ENCODE assay signal across 8 cellular contexts in the genomic region with DNA sequence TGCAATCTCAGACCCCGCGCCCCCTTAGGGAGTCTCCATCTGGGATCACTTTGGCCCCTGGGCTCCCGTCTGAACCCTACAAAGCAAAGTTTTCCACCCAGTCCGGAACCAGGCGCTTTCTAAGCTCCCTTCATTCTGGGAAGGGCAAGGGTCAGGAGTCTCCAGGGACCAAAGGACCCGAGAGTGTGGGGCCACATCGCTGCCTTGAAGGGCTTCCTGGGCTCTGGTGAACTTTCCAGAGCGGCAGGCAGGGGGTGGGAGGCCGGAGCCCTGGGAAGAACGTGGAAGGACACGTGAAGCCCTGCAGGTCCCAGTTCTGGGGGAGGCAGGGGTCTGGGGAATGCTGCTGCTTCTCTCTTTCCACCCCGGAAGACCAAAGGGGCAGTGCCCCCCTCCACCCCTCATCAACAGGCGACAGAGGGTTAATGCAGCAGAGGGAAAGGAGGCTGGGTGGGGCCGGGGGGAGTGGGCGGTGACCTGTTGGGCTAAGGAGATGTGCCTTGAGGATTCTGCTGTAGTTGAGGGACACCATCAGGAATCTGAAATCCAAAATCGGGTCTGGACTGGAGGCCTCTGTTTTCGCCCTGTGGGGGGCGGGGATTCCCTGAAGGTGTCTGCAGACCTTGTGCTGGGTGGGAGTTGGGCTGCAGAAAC. TPM values are rescaled to one million over a fixed set of nuclear protein-coding genes. Genes with fewer than 3 reads are reported as not detected.
DNase-seq lines count a peak whose midpoint lies in the region; TF ChIP-seq lines count a peak whose summit lies in the region.

No MANE protein-coding gene starts in this region.

- 3 to 5% methylated on average over 10 to 11 of the region's 18 CpGs for WGBS in mesodermal cell (ENCODE audit: insufficient coverage in 2 of 2), 2 experiments

- intact Hi-C loops in vagina (cut with DNase I) = no loop called here

- H3K4me1 ChIP-seq in mesodermal cell (ENCODE audit: control insufficient read depth, insufficient read depth, low read length, poor library complexity, severe bottlenecking) (peaks cover 9% of the 10 kb centered on the region), vagina (peaks cover 42% of the 10 kb centered on the region)

- no peaks in the 10 kb centered on the region for H3K9me3 ChIP-seq in mesodermal cell (ENCODE audit: control insufficient read depth, low read length)
- H3K9me3 ChIP-seq in vagina = no peaks in the 10 kb centered on the region

- H3K27ac ChIP-seq in mesodermal cell (ENCODE audit: low read depth, low read length, severe bottlenecking) = peak overlapping the region; percentile 6
- peak overlapping the region; percentile 71 for H3K27ac ChIP-seq in vagina

- TF ChIP-seq POLR2A in vagina (IDR thresholded peaks at IDR 0.05) = no peak

- H3K36me3 ChIP-seq in mesodermal cell (ENCODE audit: control insufficient read depth, insufficient read depth, low read length) (no peaks in the 10 kb centered on the region), vagina (no peaks in the 10 kb centered on the region)

- H3K4me3 ChIP-seq in AG09309 (ENCODE audit: control insufficient read depth, low read depth, low read length) = peak overlapping the region; percentile 31
- peak overlapping the region; percentile 65 for H3K4me3 ChIP-seq in Jurkat, Clone E6-1 (ENCODE audit: low read length)
- H3K4me3 ChIP-seq in choroid plexus epithelial cell (ENCODE audit: low read depth, low read length) = peak overlapping the region; percentile 60
- peak overlapping the region; percentile 53 for H3K4me3 ChIP-seq in mesodermal cell (ENCODE audit: extremely low read depth, insufficient read depth, low read length, poor library complexity, severe bottlenecking)
- peak overlapping the region; percentile 69 to 81 for H3K4me3 ChIP-seq in vagina

- TF ChIP-seq CTCF in AG09309 (IDR thresholded peaks at IDR 0.05; ENCODE audit: control insufficient read depth, insufficient read depth, low read depth, low read length, missing control alignments) (peak; percentile 1), choroid plexus epithelial cell (conservative IDR thresholded peaks at IDR 0.05; ENCODE audit: low read depth, low read length) (peak; percentile 15), vagina (IDR thresholded peaks at IDR 0.05) (no peak)

- no peak for DNase-seq in AG09309 (ENCODE audit: low read depth)
- DNase-seq in Jurkat, Clone E6-1 (ENCODE audit: low read depth, low spot score) = no peak
- DNase-seq in choroid plexus epithelial cell (ENCODE audit: low read depth) = no peak
- DNase-seq in vagina (ENCODE audit: extremely low spot score in 2 of 2) = no peak
- DNase-seq in activated CD4-positive, alpha-beta T cell treated with anti-CD3 and anti-CD28 coated beads for 48 hours = no peak
- DNase-seq in activated CD4-positive, CD25-positive, alpha-beta regulatory T cell (lab: John Stamatoyannopoulos, UW) = no peak
- no peak for DNase-seq in putamen (ENCODE audit: low spot score)

- H3K27me3 ChIP-seq in vagina = no peaks in the 10 kb centered on the region

RNA-seq across cellular contexts. Expression of a gene that starts 0.7 kb away (rescaled TPM):
- 21.9 TPM for polyA plus RNA-seq in Jurkat, Clone E6-1 (2012; ENCODE audit: insufficient read depth, insufficient read length)
- 33.5 TPM for polyA plus RNA-seq in mesodermal cell (2013, experiment 1 of 2)
- polyA plus RNA-seq in mesodermal cell (2013, experiment 2 of 2) = 31.1 TPM
- total RNA-seq in vagina = 27.0 TPM

RNA-seq across cellular contexts. Expression of a gene that starts 49.4 kb away (rescaled TPM):
- not detected for polyA plus RNA-seq in Jurkat, Clone E6-1 (2012; ENCODE audit: insufficient read depth, insufficient read length)
- polyA plus RNA-seq in mesodermal cell (2013, experiment 1 of 2) = 3.2 TPM
- 2.5 TPM for polyA plus RNA-seq in mesodermal cell (2013, experiment 2 of 2)
- 0.98 TPM for total RNA-seq in vagina

Comparison
In these comparisons a context has a peak if more than half of its experiments do, and no peak if none do; other contexts are left out.
1. CTCF ChIP-seq: peak in AG09309 (single experiment) and choroid plexus epithelial cell (single experiment); none in vagina (0 of 3).
2. Peak in every context shown above with its lines, with median percentiles within 50 percentile points of each other: H3K4me3 ChIP-seq.